In genomic region chr2:65186872-65187851, GRCh38 we compare ENCODE assay signal across 9 cellular contexts. TPM values are rescaled to one million over a fixed set of nuclear protein-coding genes. Genes with fewer than 3 reads are reported as not detected.
DNase-seq lines count a peak whose midpoint lies in the region; ATAC-seq and TF ChIP-seq lines count a peak whose summit lies in the region.
"Had no signal": no experiment of that assay in that cellular context is flagged by ENCODE, and none has a peak within 500 bp of the region (broad histone marks: within the 10 kb centered on the region; RNA-seq: fewer than 3 reads in every experiment).

No MANE protein-coding gene starts in this region.

- no peaks in the 10 kb centered on the region for H3K4me1 ChIP-seq in CD4-positive, CD25-positive, alpha-beta regulatory T cell (ENCODE audit: control insufficient read depth, insufficient read depth, low read length, poor library complexity, severe bottlenecking)
- peaks cover 5% of the 10 kb centered on the region for H3K4me1 ChIP-seq in Karpas-422 (ENCODE audit: low read length)
- H3K4me1 ChIP-seq in gastroesophageal sphincter, result peaks cover 0 to 9% (median 0%) of the 10 kb centered on the region in 3 donors
- H3K4me1 ChIP-seq in thyroid gland, result no peaks in the 10 kb centered on the region

- peaks cover 52% of the 10 kb centered on the region for H3K27me3 Mint-ChIP-seq in CD4-positive, CD25-positive, alpha-beta regulatory T cell

- ATAC-seq in CD4-positive, CD25-positive, alpha-beta regulatory T cell (ENCODE audit: low read depth in 2 of 2), result peak; percentile 81 to 85
- ATAC-seq in GM19467 (IDR thresholded peaks at IDR 0.05; ENCODE audit: unreplicated experiment), result peak; percentile 79
- ATAC-seq in gastroesophageal sphincter, result peak; percentile 90
- ATAC-seq in omental fat pad (ENCODE audit: low FRiP score), result peak; percentile 92

- TF ChIP-seq EP300 in gastroesophageal sphincter (IDR thresholded peaks at IDR 0.05), result no peak

- no peaks in the 10 kb centered on the region for H3K79me2 ChIP-seq in Karpas-422 (ENCODE audit: low read length)

- H3K9me3 ChIP-seq in CD4-positive, CD25-positive, alpha-beta regulatory T cell (ENCODE audit: control insufficient read depth in 2 of 2, low read length in 2 of 2), result no peaks in the 10 kb centered on the region
- H3K9me3 ChIP-seq in Karpas-422 (ENCODE audit: low read length) (no peaks in the 10 kb centered on the region), gastroesophageal sphincter (no peaks in the 10 kb centered on the region), thyroid gland (no peaks in the 10 kb centered on the region)

- H3K4me1 Mint-ChIP-seq in CD4-positive, CD25-positive, alpha-beta regulatory T cell, result peaks cover 4 to 12% (median 6%) of the 10 kb centered on the region in 4 donors

- no peak overlapping the region for H3K27ac Mint-ChIP-seq in CD4-positive, CD25-positive, alpha-beta regulatory T cell
- H3K27ac Mint-ChIP-seq: IgD-negative memory B cell had no signal

- H3K9me3 Mint-ChIP-seq in CD4-positive, CD25-positive, alpha-beta regulatory T cell, result no peaks in the 10 kb centered on the region
- H3K9me3 Mint-ChIP-seq: IgD-negative memory B cell had no signal

- peaks cover 4% of the 10 kb centered on the region for H3K36me3 Mint-ChIP-seq in CD4-positive, CD25-positive, alpha-beta regulatory T cell

- no peak overlapping the region for H3K27ac ChIP-seq in CD4-positive, CD25-positive, alpha-beta regulatory T cell (ENCODE audit: insufficient read depth, low read length, poor library complexity, severe bottlenecking)
- H3K27ac ChIP-seq in Karpas-422 (ENCODE audit: low read length) (no peak overlapping the region), gastroesophageal sphincter (no peak overlapping the region), thyroid gland (no peak overlapping the region)

- H3K9ac ChIP-seq in Karpas-422 (ENCODE audit: low read length), result peak overlapping the region; percentile 20

- no peaks in the 10 kb centered on the region for H3K9me2 ChIP-seq in Karpas-422 (replicated peaks; ENCODE audit: insufficient read depth, low read length)

- peak overlapping the region; percentile 14; the same call in 1 of the 2 replicates for H2AFZ ChIP-seq in Karpas-422 (ENCODE audit: low read length)

- H3K4me3 ChIP-seq in CD4-positive, CD25-positive, alpha-beta regulatory T cell (ENCODE audit: low read depth, low read length), result no peak overlapping the region
- H3K4me3 ChIP-seq in Karpas-422 (ENCODE audit: low read length) (peak overlapping the region; percentile 7; the same call in 1 of the 2 replicates), gastroesophageal sphincter (no peak overlapping the region), thyroid gland (replicated peaks in 1 of 3) (no peak overlapping the region)

- H4K20me1 ChIP-seq in Karpas-422 (ENCODE audit: insufficient read depth, low read depth, low read length), result no peaks in the 10 kb centered on the region

- WGBS in gastroesophageal sphincter (ENCODE audit: low coverage in 1 of 2), 2 donors, result 32% methylated on average over 12 of the region's 19 CpGs
- 53 to 55% methylated on average over 19 of the region's 19 CpGs for WGBS in thyroid gland, 2 donors

- H3K27me3 ChIP-seq in CD4-positive, CD25-positive, alpha-beta regulatory T cell (ENCODE audit: control insufficient read depth, insufficient read depth, low read length), result peaks cover 3% of the 10 kb centered on the region
- H3K27me3 ChIP-seq in Karpas-422 (ENCODE audit: low read length) (0 out of 2 replicates have a peak, but pooled peaks cover 5% of the 10 kb centered on the region), gastroesophageal sphincter (no peaks in the 10 kb centered on the region), thyroid gland (no peaks in the 10 kb centered on the region)

- peak; percentile 33 to 71 (median 62) for DNase-seq in CD4-positive, CD25-positive, alpha-beta regulatory T cell
- DNase-seq in Karpas-422, result peak; percentile 94
- DNase-seq in SK-MEL-5 (ENCODE audit: low read depth, low spot score), result peak; percentile 88
- peak; percentile 14 to 46 (median 27) for DNase-seq in activated naive CD4-positive, alpha-beta T cell (lab: John Stamatoyannopoulos, UW)
- peak; percentile 52 for DNase-seq in omental fat pad (ENCODE audit: low spot score)
- DNase-seq in thyroid gland, result peak; percentile 72 to 82

- TF ChIP-seq CTCF in gastroesophageal sphincter (IDR thresholded peaks at IDR 0.05), result peak; percentile 60 to 86 (median 80)
- peak in 1 of 3 donors; percentile 36 for TF ChIP-seq CTCF in omental fat pad (IDR thresholded peaks at IDR 0.05)
- TF ChIP-seq CTCF in thyroid gland (IDR thresholded peaks at IDR 0.05), result peak; percentile 54 to 83 (median 74)

- TF ChIP-seq POLR2A in gastroesophageal sphincter (IDR thresholded peaks at IDR 0.05), result no peak
- no peak for TF ChIP-seq POLR2A in thyroid gland (IDR thresholded peaks at IDR 0.05)

- H3K4me3 Mint-ChIP-seq in CD4-positive, CD25-positive, alpha-beta regulatory T cell, result no peak overlapping the region
- H3K4me3 Mint-ChIP-seq: IgD-negative memory B cell had no signal

- H3K4me2 ChIP-seq in Karpas-422 (ENCODE audit: low read depth, low read length, poor library complexity, severe bottlenecking), result peak overlapping the region; percentile 52

- intact Hi-C loops in thyroid gland (cut with DNase I), result loop anchor here (5.0 kb wide), 1 partner anchor 260 kb away; no protein-coding TSS in a partner anchor

- in situ Hi-C loops in SK-MEL-5 (cut with HindIII; ENCODE audit: low pct_unique_long_range_greater_than_20kb, low sequenced_read_pairs), result no loop called here

- H3K36me3 ChIP-seq in CD4-positive, CD25-positive, alpha-beta regulatory T cell (ENCODE audit: control insufficient read depth, insufficient read depth, low read length), result no peaks in the 10 kb centered on the region
- H3K36me3 ChIP-seq in Karpas-422 (ENCODE audit: insufficient read depth, low read length) (no peaks in the 10 kb centered on the region), gastroesophageal sphincter (no peaks in the 10 kb centered on the region), thyroid gland (no peaks in the 10 kb centered on the region)

RNA-seq across cellular contexts. Expression of gene ACTR2, which starts 40.5 kb away (rescaled TPM):
- 275 TPM for total RNA-seq in CD4-positive, CD25-positive, alpha-beta regulatory T cell
- polyA plus RNA-seq in CD4-positive, CD25-positive, alpha-beta regulatory T cell, result 100 to 1,000 TPM; 287 to 324 (median 309) TPM
- 155 and 228 TPM in 2 replicates for total RNA-seq in Karpas-422 (2014; rRNA removed; shearing (Covaris generic); ENCODE audit: low replicate concordance)
- 74.8 and 91.9 TPM in 2 replicates for total RNA-seq in SK-MEL-5 (2014; rRNA removed; shearing (Covaris generic))
- polyA plus RNA-seq in SK-MEL-5 (2015; cell fraction: cytosol; rRNA removed), result 170 and 200 TPM in 2 replicates
- 34.3 and 35.3 TPM in 2 replicates for polyA plus RNA-seq in SK-MEL-5 (2015; cell fraction: nucleus; rRNA removed)
- total RNA-seq in gastroesophageal sphincter (100 to 1,000 TPM in 3 of 4 donors, 10 to 100 TPM in 1; 90.3 to 126 (median 109) TPM), omental fat pad (100 to 1,000 TPM in 2 of 4 donors, 10 to 100 TPM in 2; 56.4 to 115 (median 97.1) TPM), thyroid gland (10 to 100 TPM; 65.2 to 88.6 (median 74.7) TPM)

RNA-seq across cellular contexts. Expression of gene RAB1A, which starts 57.3 kb away (rescaled TPM):
- total RNA-seq in CD4-positive, CD25-positive, alpha-beta regulatory T cell, result 79.3 TPM
- 10 to 100 TPM; 50.4 to 64.7 (median 58.0) TPM for polyA plus RNA-seq in CD4-positive, CD25-positive, alpha-beta regulatory T cell
- 40.1 and 79.1 TPM in 2 replicates for total RNA-seq in Karpas-422 (2014; rRNA removed; shearing (Covaris generic); ENCODE audit: low replicate concordance)
- total RNA-seq in SK-MEL-5 (2014; rRNA removed; shearing (Covaris generic)), result 229 and 236 TPM in 2 replicates
- polyA plus RNA-seq in SK-MEL-5 (2015; cell fraction: cytosol; rRNA removed), result 171 and 202 TPM in 2 replicates
- 35.6 and 41.1 TPM in 2 replicates for polyA plus RNA-seq in SK-MEL-5 (2015; cell fraction: nucleus; rRNA removed)
- total RNA-seq in gastroesophageal sphincter, result 10 to 100 TPM; 67.7 to 89.4 (median 79.5) TPM
- total RNA-seq in omental fat pad, result 100 to 1,000 TPM; 100 to 177 (median 113) TPM
- 100 to 1,000 TPM in 2 of 4 donors, 10 to 100 TPM in 2; 87.1 to 114 (median 98.8) TPM for total RNA-seq in thyroid gland

Comparison
In these comparisons a context has a peak if more than half of its experiments do, and no peak if none do; other contexts are left out.
1. DNase-seq: peak in every context shown above with its lines; median percentile 94 in Karpas-422; 88 in SK-MEL-5; 77 in thyroid gland; 62 in CD4-positive, CD25-positive, alpha-beta regulatory T cell; 52 in omental fat pad; 27 in activated naive CD4-positive, alpha-beta T cell.